In the genomic region with DNA sequence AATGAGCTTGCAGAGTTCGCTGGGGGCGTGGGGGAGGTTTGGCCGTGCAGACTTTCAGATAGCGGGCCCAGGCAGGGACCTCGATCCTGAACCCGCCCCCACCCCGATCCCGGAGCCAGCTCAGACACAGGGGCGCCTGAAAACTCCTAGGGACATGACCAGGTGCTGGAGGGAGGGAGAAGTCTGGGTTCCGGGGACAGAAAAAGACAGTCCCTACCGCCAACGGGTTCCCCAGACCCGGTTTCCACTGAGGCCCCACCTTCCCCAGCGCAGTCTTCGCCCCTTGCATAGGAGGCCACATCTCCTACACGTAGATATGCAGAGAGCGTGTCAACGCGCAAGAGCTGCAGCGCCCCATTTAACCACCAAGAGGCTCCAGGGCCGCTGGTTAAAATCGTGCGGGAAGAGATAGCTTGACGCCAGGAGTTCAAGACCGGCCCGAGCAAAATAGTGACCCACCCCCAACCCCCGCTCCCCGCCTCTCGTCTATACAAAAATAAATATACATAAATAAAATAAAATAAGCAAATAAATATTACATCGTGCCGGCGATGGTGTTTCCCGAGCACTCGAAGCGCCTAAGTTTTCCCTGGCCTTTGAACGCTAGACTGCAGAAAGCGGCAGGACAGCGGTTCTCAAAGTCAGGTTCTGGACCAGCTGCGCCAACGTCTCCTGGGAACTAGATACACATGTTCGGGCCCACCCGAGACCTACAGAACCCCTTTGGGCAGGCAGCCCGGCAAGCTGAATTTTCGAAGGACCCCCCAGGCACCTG, we compare ENCODE assay signal across 1 cellular context.
A peak's percentile ranks its signal among the peaks of the same experiment; 100 is the strongest.
TF ChIP-seq lines count a peak whose summit lies in the region.

No MANE protein-coding gene starts in this region.

TF ChIP-seq in K562, 482 proteins besides CTCF, POLR2A, EP300 and RAD21 (continued from another document and continues in another):
- no peak for TF ChIP-seq RCOR1 (IDR thresholded peaks at IDR 0.05; ENCODE audit: borderline replicate concordance in 1 of 2, low read depth in 2 of 2, low read length in 2 of 2)
- no peak for TF ChIP-seq NCOA4 (IDR thresholded peaks at IDR 0.05; ENCODE audit: partially characterized antibody)
- no peak for TF ChIP-seq CBFA2T2 (conservative IDR thresholded peaks at IDR 0.05)
- TF ChIP-seq ETV1 (tag; conservative IDR thresholded peaks at IDR 0.05; ENCODE audit: low read depth), result no peak
- TF ChIP-seq, protein P1, sequence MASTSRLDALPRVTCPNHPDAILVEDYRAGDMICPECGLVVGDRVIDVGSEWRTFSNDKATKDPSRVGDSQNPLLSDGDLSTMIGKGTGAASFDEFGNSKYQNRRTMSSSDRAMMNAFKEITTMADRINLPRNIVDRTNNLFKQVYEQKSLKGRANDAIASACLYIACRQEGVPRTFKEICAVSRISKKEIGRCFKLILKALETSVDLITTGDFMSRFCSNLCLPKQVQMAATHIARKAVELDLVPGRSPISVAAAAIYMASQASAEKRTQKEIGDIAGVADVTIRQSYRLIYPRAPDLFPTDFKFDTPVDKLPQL (IDR thresholded peaks at IDR 0.05; ENCODE audit: extremely low read depth, insufficient read length), result no peak
- TF ChIP-seq ZSCAN32 (CRISPR knock-in tag; IDR thresholded peaks at IDR 0.05), result no peak
- TF ChIP-seq, protein P2, sequence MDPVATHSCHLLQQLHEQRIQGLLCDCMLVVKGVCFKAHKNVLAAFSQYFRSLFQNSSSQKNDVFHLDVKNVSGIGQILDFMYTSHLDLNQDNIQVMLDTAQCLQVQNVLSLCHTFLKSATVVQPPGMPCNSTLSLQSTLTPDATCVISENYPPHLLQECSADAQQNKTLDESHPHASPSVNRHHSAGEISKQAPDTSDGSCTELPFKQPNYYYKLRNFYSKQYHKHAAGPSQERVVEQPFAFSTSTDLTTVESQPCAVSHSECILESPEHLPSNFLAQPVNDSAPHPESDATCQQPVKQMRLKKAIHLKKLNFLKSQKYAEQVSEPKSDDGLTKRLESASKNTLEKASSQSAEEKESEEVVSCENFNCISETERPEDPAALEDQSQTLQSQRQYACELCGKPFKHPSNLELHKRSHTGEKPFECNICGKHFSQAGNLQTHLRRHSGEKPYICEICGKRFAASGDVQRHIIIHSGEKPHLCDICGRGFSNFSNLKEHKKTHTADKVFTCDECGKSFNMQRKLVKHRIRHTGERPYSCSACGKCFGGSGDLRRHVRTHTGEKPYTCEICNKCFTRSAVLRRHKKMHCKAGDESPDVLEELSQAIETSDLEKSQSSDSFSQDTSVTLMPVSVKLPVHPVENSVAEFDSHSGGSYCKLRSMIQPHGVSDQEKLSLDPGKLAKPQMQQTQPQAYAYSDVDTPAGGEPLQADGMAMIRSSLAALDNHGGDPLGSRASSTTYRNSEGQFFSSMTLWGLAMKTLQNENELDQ (CRISPR knock-in tag; IDR thresholded peaks at IDR 0.05; ENCODE audit: borderline replicate concordance), result no peak
- no peak for TF ChIP-seq ZNF274 (IDR thresholded peaks at IDR 0.05; ENCODE audit: borderline replicate concordance, low read depth, low read length)
- TF ChIP-seq ASH1L (IDR thresholded peaks at IDR 0.05; ENCODE audit: borderline replicate concordance, low read depth, partially characterized antibody), result no peak
- no peak for TF ChIP-seq SMARCC2 (IDR thresholded peaks at IDR 0.05; ENCODE audit: low read depth)
- TF ChIP-seq NCOR1 (IDR thresholded peaks at IDR 0.05), result no peak
- TF ChIP-seq BRD4 (IDR thresholded peaks at IDR 0.05), result no peak
- no peak for TF ChIP-seq CBX5 (IDR thresholded peaks at IDR 0.05; ENCODE audit: borderline replicate concordance, low read depth)
- no peak for TF ChIP-seq MEF2A (IDR thresholded peaks at IDR 0.05; ENCODE audit: control insufficient read depth, low read depth, low read length)
- no peak for TF ChIP-seq ZBED1 (IDR thresholded peaks at IDR 0.05)
- TF ChIP-seq PCBP2 (IDR thresholded peaks at IDR 0.05; ENCODE audit: low read depth, low read length, poor library complexity, severe bottlenecking), result no peak
- TF ChIP-seq, protein P3, sequence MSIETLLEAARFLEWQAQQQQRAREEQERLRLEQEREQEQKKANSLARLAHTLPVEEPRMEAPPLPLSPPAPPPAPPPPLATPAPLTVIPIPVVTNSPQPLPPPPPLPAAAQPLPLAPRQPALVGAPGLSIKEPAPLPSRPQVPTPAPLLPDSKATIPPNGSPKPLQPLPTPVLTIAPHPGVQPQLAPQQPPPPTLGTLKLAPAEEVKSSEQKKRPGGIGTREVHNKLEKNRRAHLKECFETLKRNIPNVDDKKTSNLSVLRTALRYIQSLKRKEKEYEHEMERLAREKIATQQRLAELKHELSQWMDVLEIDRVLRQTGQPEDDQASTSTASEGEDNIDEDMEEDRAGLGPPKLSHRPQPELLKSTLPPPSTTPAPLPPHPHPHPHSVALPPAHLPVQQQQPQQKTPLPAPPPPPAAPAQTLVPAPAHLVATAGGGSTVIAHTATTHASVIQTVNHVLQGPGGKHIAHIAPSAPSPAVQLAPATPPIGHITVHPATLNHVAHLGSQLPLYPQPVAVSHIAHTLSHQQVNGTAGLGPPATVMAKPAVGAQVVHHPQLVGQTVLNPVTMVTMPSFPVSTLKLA (conservative IDR thresholded peaks at IDR 0.05), result peak; percentile 15 to 25; a peak in 1 of 4 replicates
- TF ChIP-seq CCNT2 (IDR thresholded peaks at IDR 0.05; ENCODE audit: borderline replicate concordance, extremely low read depth, insufficient read length, low read depth, low read length), result no peak
- TF ChIP-seq SRSF7 (optimal IDR thresholded peaks at IDR 0.05; ENCODE audit: low read depth, low read length), result no peak
- TF ChIP-seq ESRRA (IDR thresholded peaks at IDR 0.05; ENCODE audit: borderline replicate concordance, low read depth), result no peak
- TF ChIP-seq SMAD1 (IDR thresholded peaks at IDR 0.05; ENCODE audit: low read depth, low read length, partially characterized antibody), result no peak
- TF ChIP-seq, protein P4, sequence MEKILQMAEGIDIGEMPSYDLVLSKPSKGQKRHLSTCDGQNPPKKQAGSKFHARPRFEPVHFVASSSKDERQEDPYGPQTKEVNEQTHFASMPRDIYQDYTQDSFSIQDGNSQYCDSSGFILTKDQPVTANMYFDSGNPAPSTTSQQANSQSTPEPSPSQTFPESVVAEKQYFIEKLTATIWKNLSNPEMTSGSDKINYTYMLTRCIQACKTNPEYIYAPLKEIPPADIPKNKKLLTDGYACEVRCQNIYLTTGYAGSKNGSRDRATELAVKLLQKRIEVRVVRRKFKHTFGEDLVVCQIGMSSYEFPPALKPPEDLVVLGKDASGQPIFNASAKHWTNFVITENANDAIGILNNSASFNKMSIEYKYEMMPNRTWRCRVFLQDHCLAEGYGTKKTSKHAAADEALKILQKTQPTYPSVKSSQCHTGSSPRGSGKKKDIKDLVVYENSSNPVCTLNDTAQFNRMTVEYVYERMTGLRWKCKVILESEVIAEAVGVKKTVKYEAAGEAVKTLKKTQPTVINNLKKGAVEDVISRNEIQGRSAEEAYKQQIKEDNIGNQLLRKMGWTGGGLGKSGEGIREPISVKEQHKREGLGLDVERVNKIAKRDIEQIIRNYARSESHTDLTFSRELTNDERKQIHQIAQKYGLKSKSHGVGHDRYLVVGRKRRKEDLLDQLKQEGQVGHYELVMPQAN (IDR thresholded peaks at IDR 0.05; ENCODE audit: borderline replicate concordance), result no peak
- TF ChIP-seq, protein P5, sequence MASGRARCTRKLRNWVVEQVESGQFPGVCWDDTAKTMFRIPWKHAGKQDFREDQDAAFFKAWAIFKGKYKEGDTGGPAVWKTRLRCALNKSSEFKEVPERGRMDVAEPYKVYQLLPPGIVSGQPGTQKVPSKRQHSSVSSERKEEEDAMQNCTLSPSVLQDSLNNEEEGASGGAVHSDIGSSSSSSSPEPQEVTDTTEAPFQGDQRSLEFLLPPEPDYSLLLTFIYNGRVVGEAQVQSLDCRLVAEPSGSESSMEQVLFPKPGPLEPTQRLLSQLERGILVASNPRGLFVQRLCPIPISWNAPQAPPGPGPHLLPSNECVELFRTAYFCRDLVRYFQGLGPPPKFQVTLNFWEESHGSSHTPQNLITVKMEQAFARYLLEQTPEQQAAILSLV (tag; IDR thresholded peaks at IDR 0.05), result no peak
- TF ChIP-seq MEIS2 (IDR thresholded peaks at IDR 0.05; ENCODE audit: partially characterized antibody), result no peak
- TF ChIP-seq ELF2 (CRISPR knock-in tag; IDR thresholded peaks at IDR 0.05), result no peak
- TF ChIP-seq, protein P6, sequence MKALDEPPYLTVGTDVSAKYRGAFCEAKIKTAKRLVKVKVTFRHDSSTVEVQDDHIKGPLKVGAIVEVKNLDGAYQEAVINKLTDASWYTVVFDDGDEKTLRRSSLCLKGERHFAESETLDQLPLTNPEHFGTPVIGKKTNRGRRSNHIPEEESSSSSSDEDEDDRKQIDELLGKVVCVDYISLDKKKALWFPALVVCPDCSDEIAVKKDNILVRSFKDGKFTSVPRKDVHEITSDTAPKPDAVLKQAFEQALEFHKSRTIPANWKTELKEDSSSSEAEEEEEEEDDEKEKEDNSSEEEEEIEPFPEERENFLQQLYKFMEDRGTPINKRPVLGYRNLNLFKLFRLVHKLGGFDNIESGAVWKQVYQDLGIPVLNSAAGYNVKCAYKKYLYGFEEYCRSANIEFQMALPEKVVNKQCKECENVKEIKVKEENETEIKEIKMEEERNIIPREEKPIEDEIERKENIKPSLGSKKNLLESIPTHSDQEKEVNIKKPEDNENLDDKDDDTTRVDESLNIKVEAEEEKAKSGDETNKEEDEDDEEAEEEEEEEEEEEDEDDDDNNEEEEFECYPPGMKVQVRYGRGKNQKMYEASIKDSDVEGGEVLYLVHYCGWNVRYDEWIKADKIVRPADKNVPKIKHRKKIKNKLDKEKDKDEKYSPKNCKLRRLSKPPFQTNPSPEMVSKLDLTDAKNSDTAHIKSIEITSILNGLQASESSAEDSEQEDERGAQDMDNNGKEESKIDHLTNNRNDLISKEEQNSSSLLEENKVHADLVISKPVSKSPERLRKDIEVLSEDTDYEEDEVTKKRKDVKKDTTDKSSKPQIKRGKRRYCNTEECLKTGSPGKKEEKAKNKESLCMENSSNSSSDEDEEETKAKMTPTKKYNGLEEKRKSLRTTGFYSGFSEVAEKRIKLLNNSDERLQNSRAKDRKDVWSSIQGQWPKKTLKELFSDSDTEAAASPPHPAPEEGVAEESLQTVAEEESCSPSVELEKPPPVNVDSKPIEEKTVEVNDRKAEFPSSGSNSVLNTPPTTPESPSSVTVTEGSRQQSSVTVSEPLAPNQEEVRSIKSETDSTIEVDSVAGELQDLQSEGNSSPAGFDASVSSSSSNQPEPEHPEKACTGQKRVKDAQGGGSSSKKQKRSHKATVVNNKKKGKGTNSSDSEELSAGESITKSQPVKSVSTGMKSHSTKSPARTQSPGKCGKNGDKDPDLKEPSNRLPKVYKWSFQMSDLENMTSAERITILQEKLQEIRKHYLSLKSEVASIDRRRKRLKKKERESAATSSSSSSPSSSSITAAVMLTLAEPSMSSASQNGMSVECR (CRISPR knock-in tag; IDR thresholded peaks at IDR 0.05), result no peak
- TF ChIP-seq NUFIP1 (IDR thresholded peaks at IDR 0.05; ENCODE audit: partially characterized antibody), result no peak
- TF ChIP-seq BACH1 (tag; IDR thresholded peaks at IDR 0.05), result no peak
- no peak for TF ChIP-seq SNIP1 (IDR thresholded peaks at IDR 0.05; ENCODE audit: low read depth)
- TF ChIP-seq SAFB2 (IDR thresholded peaks at IDR 0.05; ENCODE audit: borderline replicate concordance, low read depth, low read length, severe bottlenecking), result no peak
- TF ChIP-seq KDM2B (CRISPR knock-in tag; IDR thresholded peaks at IDR 0.05), result no peak
- peak; percentile 45 for TF ChIP-seq ARID1B (IDR thresholded peaks at IDR 0.05)
- TF ChIP-seq GTF2F1 (IDR thresholded peaks at IDR 0.05; ENCODE audit: low read depth, low read length), result no peak
- TF ChIP-seq, protein P7, sequence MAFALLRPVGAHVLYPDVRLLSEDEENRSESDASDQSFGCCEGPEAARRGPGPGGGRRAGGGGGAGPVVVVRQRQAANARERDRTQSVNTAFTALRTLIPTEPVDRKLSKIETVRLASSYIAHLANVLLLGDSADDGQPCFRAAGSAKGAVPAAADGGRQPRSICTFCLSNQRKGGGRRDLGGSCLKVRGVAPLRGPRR (CRISPR knock-in tag; IDR thresholded peaks at IDR 0.05), result no peak
- TF ChIP-seq, protein P8, sequence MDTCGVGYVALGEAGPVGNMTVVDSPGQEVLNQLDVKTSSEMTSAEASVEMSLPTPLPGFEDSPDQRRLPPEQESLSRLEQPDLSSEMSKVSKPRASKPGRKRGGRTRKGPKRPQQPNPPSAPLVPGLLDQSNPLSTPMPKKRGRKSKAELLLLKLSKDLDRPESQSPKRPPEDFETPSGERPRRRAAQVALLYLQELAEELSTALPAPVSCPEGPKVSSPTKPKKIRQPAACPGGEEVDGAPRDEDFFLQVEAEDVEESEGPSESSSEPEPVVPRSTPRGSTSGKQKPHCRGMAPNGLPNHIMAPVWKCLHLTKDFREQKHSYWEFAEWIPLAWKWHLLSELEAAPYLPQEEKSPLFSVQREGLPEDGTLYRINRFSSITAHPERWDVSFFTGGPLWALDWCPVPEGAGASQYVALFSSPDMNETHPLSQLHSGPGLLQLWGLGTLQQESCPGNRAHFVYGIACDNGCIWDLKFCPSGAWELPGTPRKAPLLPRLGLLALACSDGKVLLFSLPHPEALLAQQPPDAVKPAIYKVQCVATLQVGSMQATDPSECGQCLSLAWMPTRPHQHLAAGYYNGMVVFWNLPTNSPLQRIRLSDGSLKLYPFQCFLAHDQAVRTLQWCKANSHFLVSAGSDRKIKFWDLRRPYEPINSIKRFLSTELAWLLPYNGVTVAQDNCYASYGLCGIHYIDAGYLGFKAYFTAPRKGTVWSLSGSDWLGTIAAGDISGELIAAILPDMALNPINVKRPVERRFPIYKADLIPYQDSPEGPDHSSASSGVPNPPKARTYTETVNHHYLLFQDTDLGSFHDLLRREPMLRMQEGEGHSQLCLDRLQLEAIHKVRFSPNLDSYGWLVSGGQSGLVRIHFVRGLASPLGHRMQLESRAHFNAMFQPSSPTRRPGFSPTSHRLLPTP (IDR thresholded peaks at IDR 0.05; ENCODE audit: borderline replicate concordance, extremely low read depth, insufficient read length), result peak; percentile 42
- no peak for TF ChIP-seq MECOM (CRISPR knock-in tag; IDR thresholded peaks at IDR 0.05)
- TF ChIP-seq GATAD2B (IDR thresholded peaks at IDR 0.05; ENCODE audit: borderline replicate concordance), result no peak
- TF ChIP-seq HNRNPLL (IDR thresholded peaks at IDR 0.05; ENCODE audit: low read depth, low read length, poor library complexity, severe bottlenecking), result peak; percentile 53
- TF ChIP-seq DPF2 (IDR thresholded peaks at IDR 0.05), result peak; percentile 32; the same call in 1 of the 2 replicates
- TF ChIP-seq, protein P9, sequence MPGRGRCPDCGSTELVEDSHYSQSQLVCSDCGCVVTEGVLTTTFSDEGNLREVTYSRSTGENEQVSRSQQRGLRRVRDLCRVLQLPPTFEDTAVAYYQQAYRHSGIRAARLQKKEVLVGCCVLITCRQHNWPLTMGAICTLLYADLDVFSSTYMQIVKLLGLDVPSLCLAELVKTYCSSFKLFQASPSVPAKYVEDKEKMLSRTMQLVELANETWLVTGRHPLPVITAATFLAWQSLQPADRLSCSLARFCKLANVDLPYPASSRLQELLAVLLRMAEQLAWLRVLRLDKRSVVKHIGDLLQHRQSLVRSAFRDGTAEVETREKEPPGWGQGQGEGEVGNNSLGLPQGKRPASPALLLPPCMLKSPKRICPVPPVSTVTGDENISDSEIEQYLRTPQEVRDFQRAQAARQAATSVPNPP (IDR thresholded peaks at IDR 0.05; ENCODE audit: borderline replicate concordance, insufficient read depth, insufficient read length), result no peak
- TF ChIP-seq, protein P10, sequence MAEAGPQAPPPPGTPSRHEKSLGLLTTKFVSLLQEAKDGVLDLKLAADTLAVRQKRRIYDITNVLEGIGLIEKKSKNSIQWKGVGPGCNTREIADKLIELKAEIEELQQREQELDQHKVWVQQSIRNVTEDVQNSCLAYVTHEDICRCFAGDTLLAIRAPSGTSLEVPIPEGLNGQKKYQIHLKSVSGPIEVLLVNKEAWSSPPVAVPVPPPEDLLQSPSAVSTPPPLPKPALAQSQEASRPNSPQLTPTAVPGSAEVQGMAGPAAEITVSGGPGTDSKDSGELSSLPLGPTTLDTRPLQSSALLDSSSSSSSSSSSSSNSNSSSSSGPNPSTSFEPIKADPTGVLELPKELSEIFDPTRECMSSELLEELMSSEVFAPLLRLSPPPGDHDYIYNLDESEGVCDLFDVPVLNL (CRISPR knock-in tag; IDR thresholded peaks at IDR 0.05; ENCODE audit: low read depth), result no peak
